36 cellular contexts compared by ENCODE assay signal in the genomic region with DNA sequence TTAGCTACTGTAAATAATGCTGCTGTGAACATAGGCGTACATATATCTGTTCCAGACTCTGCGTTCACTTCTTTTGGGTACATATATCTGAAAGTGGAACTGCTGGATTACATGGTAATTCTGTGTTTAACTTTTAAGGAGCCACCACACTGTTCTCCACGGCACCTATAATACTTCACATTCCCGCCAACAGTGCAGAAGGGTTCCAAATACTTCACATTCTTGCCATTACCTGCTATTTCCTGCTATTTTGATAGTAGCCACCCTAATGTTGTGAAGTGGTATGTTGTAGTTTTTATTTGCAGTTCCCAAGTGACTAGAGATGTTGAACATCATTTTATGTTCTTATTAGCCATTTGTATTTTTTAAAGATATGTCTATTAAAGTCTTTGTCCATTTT.
"Had no signal": no experiment of that assay in that cellular context is flagged by ENCODE, and none has a peak within 500 bp of the region (broad histone marks: within the 10 kb centered on the region; RNA-seq: fewer than 3 reads in every experiment).

No MANE protein-coding gene starts in this region.

- H3K27me3 ChIP-seq: body of pancreas, brain microvascular endothelial cell, breast epithelium had no signal

- H3K9me3 Mint-ChIP-seq: activated CD4-positive, alpha-beta T cell treated with anti-CD3 and anti-CD28 coated beads, Interleukin-2, amount 10 ng/mL, durations not matched to agents 7 days and 5 days; activated naive CD4-positive, alpha-beta T cell treated with anti-CD3 and anti-CD28 coated beads, Interleukin-2, amount 50 U/mL, for 24 hours; activated naive CD8-positive, alpha-beta T cell treated with anti-CD3 and anti-CD28 coated beads, Interleukin-2, amount 50 U/mL, for 24 hours; activated T-helper 1 cell treated with anti-CD3 and anti-CD28 coated beads, Interleukin-12 subunit alpha, Interleukin-12 subunit beta, Interleukin-2, Interleukin-4 antibody, amounts not matched to agents 30 ng/mL and 10 ng/mL and 1 ng/mL, durations not matched to agents 14 hours and 24 hours and 36 hours; T-helper 1 cell treated with Interleukin-12 subunit alpha and Interleukin-12 subunit beta and Interleukin-4 antibody, amounts not matched to agents 30 μg/mL and 1 μg/mL, for 36 hours had no signal

- H3K4me3 ChIP-seq: body of pancreas, breast epithelium had no signal

- H3K27ac ChIP-seq: body of pancreas, brain microvascular endothelial cell, breast epithelium, VCaP had no signal

- ATAC-seq: activated CD4-positive, alpha-beta T cell treated with anti-CD3 and anti-CD28 coated beads for 36 hours; activated CD4-positive, CD25-positive, alpha-beta regulatory T cell treated with anti-CD3 and anti-CD28 coated beads, Interleukin-2, amount 50 U/mL, for 24 hours; activated CD8-positive, alpha-beta memory T cell treated with anti-CD3 and anti-CD28 coated beads, Interleukin-2, amount 10 ng/mL, durations not matched to agents 7 days and 5 days; activated CD8-positive, alpha-beta T cell treated with anti-CD3 and anti-CD28 coated beads, Interleukin-2, amount 10 ng/mL, durations not matched to agents 7 days and 5 days; activated naive CD8-positive, alpha-beta T cell treated with anti-CD3 and anti-CD28 coated beads, Interleukin-2, amount 50 U/mL, for 24 hours; activated T-cell treated with anti-CD3 and anti-CD28 coated beads, Interleukin-2, amount 50 U/mL, for 4 hours; activated T-cell treated with anti-CD3 and anti-CD28 coated beads, Interleukin-2, amount 50 U/mL, for 72 hours; activated T-helper 17 cell treated with anti-CD3 and anti-CD28 coated beads, Interleukin-2, amount 50 U/mL, for 72 hours; body of pancreas had no signal

- H3K4me1 ChIP-seq: body of pancreas, breast epithelium had no signal

- H3K4me3 Mint-ChIP-seq: activated CD4-positive, alpha-beta memory T cell treated with anti-CD3 and anti-CD28 coated beads, Interleukin-2, amount 10 ng/mL, durations not matched to agents 7 days and 5 days; activated CD4-positive, alpha-beta T cell treated with anti-CD3 and anti-CD28 coated beads for 36 hours; activated CD4-positive, alpha-beta T cell treated with anti-CD3 and anti-CD28 coated beads, Interleukin-2, amount 10 ng/mL, durations not matched to agents 7 days and 5 days; activated CD8-positive, alpha-beta memory T cell treated with anti-CD3 and anti-CD28 coated beads, Interleukin-2, amount 10 ng/mL, durations not matched to agents 7 days and 5 days; activated CD8-positive, alpha-beta T cell treated with anti-CD3 and anti-CD28 coated beads, Interleukin-2, amount 10 ng/mL, durations not matched to agents 7 days and 5 days; activated naive CD4-positive, alpha-beta T cell treated with anti-CD3 and anti-CD28 coated beads, Interleukin-2, amount 10 ng/mL, durations not matched to agents 7 days and 5 days; activated naive CD4-positive, alpha-beta T cell treated with anti-CD3 and anti-CD28 coated beads, Interleukin-2, amount 50 U/mL, for 24 hours; activated naive CD8-positive, alpha-beta T cell; activated naive CD8-positive, alpha-beta T cell treated with anti-CD3 and anti-CD28 coated beads, Interleukin-2, amount 10 ng/mL, durations not matched to agents 7 days and 5 days; activated naive CD8-positive, alpha-beta T cell treated with anti-CD3 and anti-CD28 coated beads, Interleukin-2, amount 50 U/mL, for 24 hours; activated T-cell treated with anti-CD3 and anti-CD28 coated beads, Interleukin-2, amount 50 U/mL, for 4 hours; activated T-cell treated with anti-CD3 and anti-CD28 coated beads, Interleukin-2, amount 50 U/mL, for 72 hours; activated T-helper 1 cell treated with anti-CD3 and anti-CD28 coated beads, Interleukin-12 subunit alpha, Interleukin-12 subunit beta, Interleukin-2, Interleukin-4 antibody, amounts not matched to agents 30 ng/mL and 10 ng/mL and 1 ng/mL, durations not matched to agents 14 hours and 24 hours and 36 hours; activated T-helper 17 cell treated with anti-CD3 and anti-CD28 coated beads, Interleukin-2, amount 50 U/mL, for 72 hours; T-helper 1 cell treated with Interleukin-12 subunit alpha and Interleukin-12 subunit beta and Interleukin-4 antibody, amounts not matched to agents 30 μg/mL and 1 μg/mL, for 36 hours; T-helper 2 cell treated with Interferon-gamma antibody and Interleukin-4, amounts not matched to agents 5 μg/mL and 100 μg/mL, for 36 hours had no signal

- H3K27ac Mint-ChIP-seq: activated CD4-positive, alpha-beta memory T cell treated with anti-CD3 and anti-CD28 coated beads, Interleukin-2, amount 10 ng/mL, durations not matched to agents 7 days and 5 days; activated CD4-positive, alpha-beta T cell treated with anti-CD3 and anti-CD28 coated beads for 36 hours; activated CD4-positive, alpha-beta T cell treated with anti-CD3 and anti-CD28 coated beads, Interleukin-2, amount 10 ng/mL, durations not matched to agents 7 days and 5 days; activated CD8-positive, alpha-beta memory T cell treated with anti-CD3 and anti-CD28 coated beads, Interleukin-2, amount 10 ng/mL, durations not matched to agents 7 days and 5 days; activated CD8-positive, alpha-beta T cell treated with anti-CD3 and anti-CD28 coated beads, Interleukin-2, amount 10 ng/mL, durations not matched to agents 7 days and 5 days; activated naive CD4-positive, alpha-beta T cell treated with anti-CD3 and anti-CD28 coated beads, Interleukin-2, amount 10 ng/mL, durations not matched to agents 7 days and 5 days; activated naive CD4-positive, alpha-beta T cell treated with anti-CD3 and anti-CD28 coated beads, Interleukin-2, amount 50 U/mL, for 24 hours; activated naive CD8-positive, alpha-beta T cell; activated naive CD8-positive, alpha-beta T cell treated with anti-CD3 and anti-CD28 coated beads, Interleukin-2, amount 10 ng/mL, durations not matched to agents 7 days and 5 days; activated naive CD8-positive, alpha-beta T cell treated with anti-CD3 and anti-CD28 coated beads, Interleukin-2, amount 50 U/mL, for 24 hours; activated T-cell treated with anti-CD3 and anti-CD28 coated beads, Interleukin-2, amount 50 U/mL, for 72 hours; activated T-helper 1 cell treated with anti-CD3 and anti-CD28 coated beads, Interleukin-12 subunit alpha, Interleukin-12 subunit beta, Interleukin-2, Interleukin-4 antibody, amounts not matched to agents 30 ng/mL and 10 ng/mL and 1 ng/mL, durations not matched to agents 14 hours and 24 hours and 36 hours; activated T-helper 17 cell treated with anti-CD3 and anti-CD28 coated beads, Interleukin-2, amount 50 U/mL, for 72 hours; T-helper 1 cell treated with Interleukin-12 subunit alpha and Interleukin-12 subunit beta and Interleukin-4 antibody, amounts not matched to agents 30 μg/mL and 1 μg/mL, for 36 hours; T-helper 2 cell treated with Interferon-gamma antibody and Interleukin-4, amounts not matched to agents 5 μg/mL and 100 μg/mL, for 36 hours had no signal

- H3K27me3 Mint-ChIP-seq: activated CD4-positive, alpha-beta memory T cell treated with anti-CD3 and anti-CD28 coated beads, Interleukin-2, amount 10 ng/mL, durations not matched to agents 7 days and 5 days; activated CD4-positive, alpha-beta T cell treated with anti-CD3 and anti-CD28 coated beads for 36 hours; activated CD4-positive, alpha-beta T cell treated with anti-CD3 and anti-CD28 coated beads, Interleukin-2, amount 10 ng/mL, durations not matched to agents 7 days and 5 days; activated CD8-positive, alpha-beta memory T cell treated with anti-CD3 and anti-CD28 coated beads, Interleukin-2, amount 10 ng/mL, durations not matched to agents 7 days and 5 days; activated naive CD4-positive, alpha-beta T cell treated with anti-CD3 and anti-CD28 coated beads, Interleukin-2, amount 10 ng/mL, durations not matched to agents 7 days and 5 days; activated naive CD4-positive, alpha-beta T cell treated with anti-CD3 and anti-CD28 coated beads, Interleukin-2, amount 50 U/mL, for 24 hours; activated naive CD8-positive, alpha-beta T cell; activated naive CD8-positive, alpha-beta T cell treated with anti-CD3 and anti-CD28 coated beads, Interleukin-2, amount 10 ng/mL, durations not matched to agents 7 days and 5 days; activated naive CD8-positive, alpha-beta T cell treated with anti-CD3 and anti-CD28 coated beads, Interleukin-2, amount 50 U/mL, for 24 hours; activated T-helper 17 cell treated with anti-CD3 and anti-CD28 coated beads, Interleukin-2, amount 50 U/mL, for 72 hours had no signal

- DNase-seq: activated CD4-positive, alpha-beta memory T cell treated with anti-CD3 and anti-CD28 coated beads, Interleukin-2, amount 10 ng/mL, durations not matched to agents 7 days and 5 days; activated CD4-positive, alpha-beta T cell treated with anti-CD3 and anti-CD28 coated beads for 1 hour; activated CD4-positive, alpha-beta T cell treated with anti-CD3 and anti-CD28 coated beads for 36 hours; activated CD4-positive, alpha-beta T cell treated with anti-CD3 and anti-CD28 coated beads for 48 hours; activated CD4-positive, alpha-beta T cell treated with anti-CD3 and anti-CD28 coated beads, Interleukin-2, amount 10 ng/mL, durations not matched to agents 7 days and 5 days; activated CD4-positive, alpha-beta T cell treated with anti-CD3 and anti-CD28 coated beads, Interleukin-2, amount 50 U/mL, for 48 hours; activated CD4-positive, CD25-positive, alpha-beta regulatory T cell; activated CD8-positive, alpha-beta memory T cell treated with anti-CD3 and anti-CD28 coated beads for 24 hours; activated CD8-positive, alpha-beta memory T cell treated with anti-CD3 and anti-CD28 coated beads, Interleukin-2, amount 10 ng/mL, durations not matched to agents 7 days and 5 days; activated CD8-positive, alpha-beta T cell treated with anti-CD3 and anti-CD28 coated beads, Interleukin-2, amount 10 ng/mL, durations not matched to agents 7 days and 5 days; activated gamma-delta T cell; activated naive CD4-positive, alpha-beta T cell treated with anti-CD3 and anti-CD28 coated beads, Interleukin-2, amount 10 ng/mL, durations not matched to agents 7 days and 5 days; activated naive CD4-positive, alpha-beta T cell treated with Interleukin-2 at 50 U/mL for 16 hours; activated naive CD8-positive, alpha-beta T cell treated with anti-CD3 and anti-CD28 coated beads, Interleukin-2, amount 10 ng/mL, durations not matched to agents 7 days and 5 days; activated naive CD8-positive, alpha-beta T cell treated with anti-CD3 and anti-CD28 coated beads, Interleukin-2, amount 50 U/mL, for 24 hours; activated T-cell treated with anti-CD3 and anti-CD28 coated beads for 4 hours; activated T-cell treated with anti-CD3 and anti-CD28 coated beads, Interleukin-2, amount 50 U/mL, for 1 hour; activated T-cell treated with anti-CD3 and anti-CD28 coated beads, Interleukin-2, amount 50 U/mL, for 4 hours; activated T-cell treated with anti-CD3 and anti-CD28 coated beads, Interleukin-2, amount 50 U/mL, for 72 hours; amygdala; anterior cingulate cortex; body of pancreas; brain microvascular endothelial cell; central memory CD4-positive, alpha-beta T cell; T-helper 1 cell; T-helper 2 cell; T-helper 9 cell had no signal

- H3K36me3 ChIP-seq: brain microvascular endothelial cell, breast epithelium had no signal

- H3K36me3 Mint-ChIP-seq: activated CD8-positive, alpha-beta memory T cell treated with anti-CD3 and anti-CD28 coated beads, Interleukin-2, amount 10 ng/mL, durations not matched to agents 7 days and 5 days; activated naive CD4-positive, alpha-beta T cell treated with anti-CD3 and anti-CD28 coated beads, Interleukin-2, amount 10 ng/mL, durations not matched to agents 7 days and 5 days; activated naive CD4-positive, alpha-beta T cell treated with anti-CD3 and anti-CD28 coated beads, Interleukin-2, amount 50 U/mL, for 24 hours; activated naive CD8-positive, alpha-beta T cell; activated naive CD8-positive, alpha-beta T cell treated with anti-CD3 and anti-CD28 coated beads, Interleukin-2, amount 10 ng/mL, durations not matched to agents 7 days and 5 days had no signal

- H3K4me1 Mint-ChIP-seq: activated CD4-positive, alpha-beta memory T cell treated with anti-CD3 and anti-CD28 coated beads, Interleukin-2, amount 10 ng/mL, durations not matched to agents 7 days and 5 days; activated CD4-positive, alpha-beta T cell treated with anti-CD3 and anti-CD28 coated beads for 36 hours; activated CD4-positive, alpha-beta T cell treated with anti-CD3 and anti-CD28 coated beads, Interleukin-2, amount 10 ng/mL, durations not matched to agents 7 days and 5 days; activated CD8-positive, alpha-beta memory T cell treated with anti-CD3 and anti-CD28 coated beads, Interleukin-2, amount 10 ng/mL, durations not matched to agents 7 days and 5 days; activated naive CD4-positive, alpha-beta T cell treated with anti-CD3 and anti-CD28 coated beads, Interleukin-2, amount 10 ng/mL, durations not matched to agents 7 days and 5 days; activated naive CD4-positive, alpha-beta T cell treated with anti-CD3 and anti-CD28 coated beads, Interleukin-2, amount 50 U/mL, for 24 hours; activated naive CD8-positive, alpha-beta T cell treated with anti-CD3 and anti-CD28 coated beads, Interleukin-2, amount 10 ng/mL, durations not matched to agents 7 days and 5 days; activated naive CD8-positive, alpha-beta T cell treated with anti-CD3 and anti-CD28 coated beads, Interleukin-2, amount 50 U/mL, for 24 hours; activated T-helper 17 cell treated with anti-CD3 and anti-CD28 coated beads, Interleukin-2, amount 50 U/mL, for 72 hours had no signal

- H3K9me3 ChIP-seq: breast epithelium had no signal
